Comparison of ENCODE assay signal across 8 cellular contexts in genomic region chr16:27199747-27200146, GRCh38. TPM values are rescaled to one million over a fixed set of nuclear protein-coding genes. Genes with fewer than 3 reads are reported as not detected.
DNase-seq lines count a peak whose midpoint lies in the region; ATAC-seq and TF ChIP-seq lines count a peak whose summit lies in the region.

No MANE protein-coding gene starts in this region.

- WGBS in upper lobe of left lung, 2 donors: 43 to 44% methylated on average over 2 of the region's 2 CpGs
- 53 to 57% methylated on average over 1 to 2 of the region's 2 CpGs for WGBS in esophagus squamous epithelium, 2 donors

- no peaks in the 10 kb centered on the region for H3K27me3 ChIP-seq in HL-60 (ENCODE audit: insufficient read depth, poor library complexity, severe bottlenecking)
- H3K27me3 ChIP-seq in upper lobe of left lung: no peaks in the 10 kb centered on the region
- H3K27me3 ChIP-seq in esophagus squamous epithelium: peaks cover 0 to 11% (median 0%) of the 10 kb centered on the region in 4 donors

- peak overlapping the region; percentile 68 for H3K27ac ChIP-seq in HL-60 (replicated peaks)
- H3K27ac ChIP-seq in upper lobe of left lung: peak overlapping the region in 3 of 4 donors; percentile 21 to 54 (median 38)
- peak overlapping the region in 2 of 4 donors; percentile 52 to 70 for H3K27ac ChIP-seq in esophagus squamous epithelium

- H3K4me1 ChIP-seq in upper lobe of left lung (peaks cover 9 to 16% (median 13%) of the 10 kb centered on the region in 4 donors), esophagus squamous epithelium (peaks cover 8 to 23% (median 9%) of the 10 kb centered on the region in 3 donors)

- H3K9me3 ChIP-seq in upper lobe of left lung (no peaks in the 10 kb centered on the region), esophagus squamous epithelium (no peaks in the 10 kb centered on the region)

- H3K4me1 Mint-ChIP-seq in activated naive CD4-positive, alpha-beta T cell treated with anti-CD3 and anti-CD28 coated beads, Interleukin-2, amount 50 U/mL, for 24 hours: peaks cover 87% of the 10 kb centered on the region

- no peak for ATAC-seq in upper lobe of left lung (ENCODE audit: low FRiP score in 2 of 2)

- H3K27me3 Mint-ChIP-seq in activated naive CD4-positive, alpha-beta T cell treated with anti-CD3 and anti-CD28 coated beads, Interleukin-2, amount 50 U/mL, for 24 hours: no peaks in the 10 kb centered on the region

- no peaks in the 10 kb centered on the region for H3K9me3 Mint-ChIP-seq in activated naive CD4-positive, alpha-beta T cell treated with anti-CD3 and anti-CD28 coated beads, Interleukin-2, amount 50 U/mL, for 24 hours

- TF ChIP-seq CTCF in HL-60 (IDR thresholded peaks at IDR 0.05; ENCODE audit: insufficient read depth, low read length) (no peak), upper lobe of left lung (IDR thresholded peaks at IDR 0.05) (no peak), esophagus squamous epithelium (IDR thresholded peaks at IDR 0.05) (no peak)

- H3K27ac Mint-ChIP-seq in activated naive CD4-positive, alpha-beta T cell treated with anti-CD3 and anti-CD28 coated beads, Interleukin-2, amount 50 U/mL, for 24 hours: peak overlapping the region; percentile 71

- TF ChIP-seq EP300 in upper lobe of left lung (IDR thresholded peaks at IDR 0.05): no peak

- peaks cover 1% of the 10 kb centered on the region for H3K36me3 Mint-ChIP-seq in activated naive CD4-positive, alpha-beta T cell treated with anti-CD3 and anti-CD28 coated beads, Interleukin-2, amount 50 U/mL, for 24 hours

- peak; percentile 35 for DNase-seq in stimulated activated CD4-positive, alpha-beta T cell treated with anti-CD3 and anti-CD28 coated beads, Interleukin-4, amount 100 ng/mL, for 24 hours
- DNase-seq in stimulated activated CD4-positive, alpha-beta T cell treated with anti-CD3 and anti-CD28 coated beads, Interleukin-2, amount 100 ng/mL, for 48 hours: no peak
- DNase-seq in HL-60 (ENCODE audit: low read depth in 1 of 2, low spot score in 1 of 2) (peak; percentile 51 to 52), upper lobe of left lung (no peak), COR-L47 (lab: John Stamatoyannopoulos, UW) (no peak), iPS-NIHi11 (ENCODE audit: low spot score) (no peak), esophagus squamous epithelium (lab: John Stamatoyannopoulos, UW) (no peak)

- H3K36me3 ChIP-seq in upper lobe of left lung (no peaks in the 10 kb centered on the region), esophagus squamous epithelium (no peaks in the 10 kb centered on the region)

- H3K4me3 ChIP-seq in HL-60 (replicated peaks; ENCODE audit: insufficient read depth, low read length) (no peak overlapping the region), upper lobe of left lung (no peak overlapping the region), esophagus squamous epithelium (no peak overlapping the region)

- H3K4me3 Mint-ChIP-seq in activated naive CD4-positive, alpha-beta T cell treated with anti-CD3 and anti-CD28 coated beads, Interleukin-2, amount 50 U/mL, for 24 hours: peak overlapping the region; percentile 66

- intact Hi-C loops in esophagus squamous epithelium (cut with DNase I): no loop called here

- no peak for TF ChIP-seq POLR2A in upper lobe of left lung (IDR thresholded peaks at IDR 0.05)
- TF ChIP-seq POLR2A in esophagus squamous epithelium (IDR thresholded peaks at IDR 0.05): no peak

RNA-seq across cellular contexts. Expression of gene KDM8, which starts 3.6 kb away (rescaled TPM):
- 10 to 100 TPM in 1 of 6 donors, 1 to 10 TPM in 5; 5.1 to 50.3 (median 6.2) TPM for total RNA-seq in upper lobe of left lung
- 1 to 10 TPM in 3 of 4 donors, under 1 TPM in 1; 0.56 to 4.4 (median 2.5) TPM for total RNA-seq in esophagus squamous epithelium

Comparison
In these comparisons a context has a peak if more than half of its experiments do, and no peak if none do; other contexts are left out.
1. DNase-seq: peak in stimulated activated CD4-positive, alpha-beta T cell treated with anti-CD3 and anti-CD28 coated beads, Interleukin-4, amount 100 ng/mL, for 24 hours (single experiment) and HL-60 (2 of 2); none in stimulated activated CD4-positive, alpha-beta T cell treated with anti-CD3 and anti-CD28 coated beads, Interleukin-2, amount 100 ng/mL, for 48 hours (0 of 2), upper lobe of left lung (0 of 2), COR-L47 (single experiment), iPS-NIHi11 (single experiment) and esophagus squamous epithelium (single experiment).